Comparison of ENCODE assay signal across 22 cellular contexts in the genomic region with DNA sequence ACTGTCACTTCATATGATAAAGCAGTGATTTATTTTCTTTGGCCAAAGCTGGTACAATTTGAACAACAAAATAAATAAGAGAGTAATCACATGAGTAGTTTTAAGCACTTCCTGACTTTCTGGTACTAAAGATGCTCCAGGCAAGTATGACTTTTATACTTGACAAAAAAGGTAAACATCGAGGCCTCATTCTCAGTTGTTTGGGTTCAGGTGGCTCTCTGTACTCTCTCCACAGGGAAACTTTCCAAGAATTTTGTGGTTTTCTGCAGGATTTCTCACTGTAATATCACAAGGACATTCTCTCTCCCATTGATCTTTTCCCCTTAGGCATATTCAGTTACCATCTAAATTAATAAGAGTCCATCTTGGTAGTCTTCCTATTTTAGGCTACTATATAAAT. TPM values are rescaled to one million over a fixed set of nuclear protein-coding genes. Genes with fewer than 3 reads are reported as not detected.
"Had no signal": no experiment of that assay in that cellular context is flagged by ENCODE, and none has a peak within 500 bp of the region (broad histone marks: within the 10 kb centered on the region; RNA-seq: fewer than 3 reads in every experiment).

No MANE protein-coding gene starts in this region.

- ATAC-seq: activated CD8-positive, alpha-beta T cell treated with anti-CD3 and anti-CD28 coated beads, Interleukin-2, amount 10 ng/mL, durations not matched to agents 7 days and 5 days; body of pancreas; gastrocnemius medialis; heart left ventricle; stimulated activated naive B cell treated with anti-CD40 and anti-IgM and Interleukin-4, amounts not matched to agents 10 μg/mL and 1 μg/mL and 100 μg/mL, for 72 hours had no signal

- H3K4me3 ChIP-seq: body of pancreas, coronary artery, gastrocnemius medialis, heart left ventricle, right atrium auricular region, thyroid gland had no signal

- H3K36me3 ChIP-seq: gastrocnemius medialis, heart left ventricle, right atrium auricular region, thyroid gland had no signal

- DNase-seq: activated B cell treated with CpG ODN at 0.5 μM for 24 hours; activated CD4-positive, alpha-beta T cell treated with anti-CD3 and anti-CD28 coated beads, Interleukin-2, amount 10 ng/mL, durations not matched to agents 24 days and 14 days; activated CD8-positive, alpha-beta memory T cell treated with anti-CD3 and anti-CD28 coated beads, Interleukin-2, amount 50 U/mL, for 4 hours; activated CD8-positive, alpha-beta T cell treated with anti-CD3 and anti-CD28 coated beads, Interleukin-2, amount 10 ng/mL, durations not matched to agents 7 days and 5 days; activated gamma-delta T cell treated with Interleukin-2 at 50 U/mL for 16 hours; activated naive CD8-positive, alpha-beta T cell treated with anti-CD3 and anti-CD28 coated beads for 36 hours; activated T-cell treated with anti-CD3 and anti-CD28 coated beads, Interleukin-2, amount 50 U/mL, for 48 hours; amygdala; body of pancreas; effector CD4-positive, alpha-beta T cell; gastrocnemius medialis; heart left ventricle; immature natural killer cell; nucleus accumbens; stimulated activated CD4-positive, alpha-beta T cell treated with anti-CD3 and anti-CD28 coated beads, Interleukin-4, amount 100 ng/mL, for 1 hour; stimulated activated naive B cell treated with anti-CD40 and anti-IgM and Interleukin-4, amounts not matched to agents 10 μg/mL and 1 μg/mL and 100 μg/mL, for 72 hours; thyroid gland had no signal

- FAIRE-seq: endothelial cell of umbilical vein had no signal

- H3K9me3 ChIP-seq: body of pancreas, gastrocnemius medialis, thyroid gland had no signal

- H3K4me1 ChIP-seq: body of pancreas, gastrocnemius medialis, heart left ventricle, right atrium auricular region, thyroid gland had no signal

RNA-seq across cellular contexts. Expression of gene KCNC2, which starts 26.6 kb away (rescaled TPM):
- total RNA-seq: activated B cell treated with CpG ODN at 0.5 μM for 24 hours; activated CD4-positive, alpha-beta T cell treated with anti-CD3 and anti-CD28 coated beads, Interleukin-2, amount 10 ng/mL, durations not matched to agents 24 days and 14 days; activated CD8-positive, alpha-beta T cell treated with anti-CD3 and anti-CD28 coated beads, Interleukin-2, amount 10 ng/mL, durations not matched to agents 7 days and 5 days; activated naive CD8-positive, alpha-beta T cell treated with anti-CD3 and anti-CD28 coated beads for 36 hours; endothelial cell of umbilical vein; gastrocnemius medialis; heart left ventricle; mesenteric fat pad; posterior vena cava; right atrium auricular region; thyroid gland had no signal
